Comparison of ENCODE assay signal across 1 cellular context in the genomic region with DNA sequence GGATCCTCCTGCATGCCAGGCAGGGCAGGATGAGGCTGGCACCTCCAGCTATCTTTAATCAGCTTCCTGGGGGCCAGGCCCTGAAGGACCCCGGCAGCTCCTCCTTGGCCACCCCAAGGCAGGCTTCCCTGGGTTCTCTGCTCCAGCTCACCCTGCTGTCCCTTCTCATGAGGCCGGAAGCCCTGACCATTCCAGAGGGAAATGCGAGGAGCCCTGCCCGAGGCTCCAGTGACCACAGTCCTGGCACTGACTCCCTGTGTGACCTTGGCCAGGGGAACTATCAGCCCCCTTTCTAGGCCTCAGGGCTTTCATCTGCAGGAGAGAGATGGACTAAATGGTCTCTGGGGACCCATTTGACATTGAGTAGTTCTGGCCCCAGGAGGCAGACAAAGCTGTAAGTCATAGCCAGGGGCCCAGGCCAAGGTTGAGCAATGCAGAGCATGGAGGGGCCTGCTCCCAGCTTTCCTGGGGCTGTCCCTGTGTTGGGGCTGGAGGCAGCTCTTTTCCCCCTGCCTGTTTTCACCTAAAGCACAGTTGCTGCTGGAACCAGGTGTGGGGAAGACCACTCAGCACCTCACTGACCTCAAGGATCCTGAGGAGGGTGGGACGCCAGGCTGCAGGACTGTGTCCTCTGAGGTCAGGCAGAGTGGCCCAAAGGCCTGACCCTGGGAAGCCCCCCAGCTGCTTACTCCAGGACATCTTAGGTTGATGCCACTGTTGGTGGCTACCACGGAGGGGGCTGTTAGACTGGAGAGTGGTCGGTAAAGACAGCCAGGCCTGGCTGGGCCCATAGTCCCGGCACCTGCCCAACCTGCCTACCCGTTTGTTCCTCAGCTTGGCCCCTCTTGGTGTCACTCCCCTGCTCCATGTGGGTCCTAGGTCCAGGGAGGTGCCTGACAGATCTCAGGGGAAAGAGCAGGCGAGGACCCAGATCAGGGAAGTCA.
TF ChIP-seq lines count a peak whose summit lies in the region.

No MANE protein-coding gene starts in this region.

TF ChIP-seq in HepG2, 621 proteins besides CTCF, POLR2A, EP300 and RAD21 (continued from another document and continues in another):
- TF ChIP-seq, protein P1, sequence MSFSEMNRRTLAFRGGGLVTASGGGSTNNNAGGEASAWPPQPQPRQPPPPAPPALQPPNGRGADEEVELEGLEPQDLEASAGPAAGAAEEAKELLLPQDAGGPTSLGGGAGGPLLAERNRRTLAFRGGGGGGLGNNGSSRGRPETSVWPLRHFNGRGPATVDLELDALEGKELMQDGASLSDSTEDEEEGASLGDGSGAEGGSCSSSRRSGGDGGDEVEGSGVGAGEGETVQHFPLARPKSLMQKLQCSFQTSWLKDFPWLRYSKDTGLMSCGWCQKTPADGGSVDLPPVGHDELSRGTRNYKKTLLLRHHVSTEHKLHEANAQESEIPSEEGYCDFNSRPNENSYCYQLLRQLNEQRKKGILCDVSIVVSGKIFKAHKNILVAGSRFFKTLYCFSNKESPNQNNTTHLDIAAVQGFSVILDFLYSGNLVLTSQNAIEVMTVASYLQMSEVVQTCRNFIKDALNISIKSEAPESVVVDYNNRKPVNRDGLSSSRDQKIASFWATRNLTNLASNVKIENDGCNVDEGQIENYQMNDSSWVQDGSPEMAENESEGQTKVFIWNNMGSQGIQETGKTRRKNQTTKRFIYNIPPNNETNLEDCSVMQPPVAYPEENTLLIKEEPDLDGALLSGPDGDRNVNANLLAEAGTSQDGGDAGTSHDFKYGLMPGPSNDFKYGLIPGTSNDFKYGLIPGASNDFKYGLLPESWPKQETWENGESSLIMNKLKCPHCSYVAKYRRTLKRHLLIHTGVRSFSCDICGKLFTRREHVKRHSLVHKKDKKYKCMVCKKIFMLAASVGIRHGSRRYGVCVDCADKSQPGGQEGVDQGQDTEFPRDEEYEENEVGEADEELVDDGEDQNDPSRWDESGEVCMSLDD (CRISPR knock-in tag; IDR thresholded peaks at IDR 0.05; ENCODE audit: borderline replicate concordance) = peak; percentile 63
- TF ChIP-seq ZNF138 (CRISPR knock-in tag; IDR thresholded peaks at IDR 0.05; ENCODE audit: low read depth) (no peak), BHLHE40 (IDR thresholded peaks at IDR 0.05; ENCODE audit: low read length) (no peak), ZNF749 (CRISPR knock-in tag; IDR thresholded peaks at IDR 0.05; ENCODE audit: borderline replicate concordance) (no peak), PHF21A (CRISPR knock-in tag; IDR thresholded peaks at IDR 0.05) (peak; percentile 99), MBNL3 (CRISPR knock-in tag; conservative IDR thresholded peaks at IDR 0.05) (no peak; the same call in 1 of the 2 replicates), ZNF879 (CRISPR knock-in tag; IDR thresholded peaks at IDR 0.05) (no peak), ZFP62 (CRISPR knock-in tag; IDR thresholded peaks at IDR 0.05) (no peak), MTF2 (CRISPR knock-in tag; IDR thresholded peaks at IDR 0.05; ENCODE audit: borderline replicate concordance) (no peak), ZNF543 (CRISPR knock-in tag; IDR thresholded peaks at IDR 0.05) (peak; percentile 95), SPEN (CRISPR knock-in tag; IDR thresholded peaks at IDR 0.05; ENCODE audit: low read depth) (peak; percentile 67), CHCHD3 (CRISPR knock-in tag; IDR thresholded peaks at IDR 0.05) (0 out of 2 replicates have a peak, but pooled peaks have one; percentile 52), ZNF441 (CRISPR knock-in tag; IDR thresholded peaks at IDR 0.05; ENCODE audit: borderline replicate concordance) (no peak; the same call in 1 of the 2 replicates), ZBTB21 (CRISPR knock-in tag; IDR thresholded peaks at IDR 0.05) (no peak), ZNF703 (CRISPR knock-in tag; IDR thresholded peaks at IDR 0.05; ENCODE audit: borderline replicate concordance) (peak; percentile 81; the same call in 1 of the 2 replicates), ZNF550 (CRISPR knock-in tag; IDR thresholded peaks at IDR 0.05; ENCODE audit: borderline replicate concordance) (no peak), ZNF17 (CRISPR knock-in tag; IDR thresholded peaks at IDR 0.05) (no peak), HDAC2 (CRISPR knock-in tag; IDR thresholded peaks at IDR 0.05) (peak; percentile 91), ZNF75D (CRISPR knock-in tag; IDR thresholded peaks at IDR 0.05; ENCODE audit: borderline replicate concordance) (no peak), KLF15 (CRISPR knock-in tag; IDR thresholded peaks at IDR 0.05; ENCODE audit: borderline replicate concordance) (no peak), TCF7L2 (IDR thresholded peaks at IDR 0.05; ENCODE audit: low read depth, low read length) (peak; percentile 55; the same call in 1 of the 2 replicates), FOXO1 (CRISPR knock-in tag; IDR thresholded peaks at IDR 0.05) (peak; percentile 15; the same call in 1 of the 2 replicates), ZNF44 (CRISPR knock-in tag; IDR thresholded peaks at IDR 0.05) (no peak), TAF15 (IDR thresholded peaks at IDR 0.05; ENCODE audit: low read depth, low read length, poor library complexity, severe bottlenecking) (no peak), ZNF652 (CRISPR knock-in tag; IDR thresholded peaks at IDR 0.05; ENCODE audit: borderline replicate concordance, low read depth) (no peak), NFYB (CRISPR knock-in tag; IDR thresholded peaks at IDR 0.05) (no peak), ZNF292 (CRISPR knock-in tag; IDR thresholded peaks at IDR 0.05; ENCODE audit: borderline replicate concordance, low read depth) (peak; percentile 95; the same call in 1 of the 2 replicates), HOXD1 (CRISPR knock-in tag; IDR thresholded peaks at IDR 0.05) (0 out of 2 replicates have a peak, but pooled peaks have one; percentile 18), ZNF577 (CRISPR knock-in tag; IDR thresholded peaks at IDR 0.05; ENCODE audit: borderline replicate concordance, low read depth) (no peak), ZNF790 (CRISPR knock-in tag; IDR thresholded peaks at IDR 0.05; ENCODE audit: borderline replicate concordance) (no peak), SP140L (CRISPR knock-in tag; IDR thresholded peaks at IDR 0.05; ENCODE audit: borderline replicate concordance) (0 out of 2 replicates have a peak, but pooled peaks have one; percentile 53), REXO4 (CRISPR knock-in tag; IDR thresholded peaks at IDR 0.05; ENCODE audit: borderline replicate concordance) (no peak), SNAPC2 (CRISPR knock-in tag; IDR thresholded peaks at IDR 0.05) (peak; percentile 71; the same call in 1 of the 2 replicates), ZC3H4 (CRISPR knock-in tag; IDR thresholded peaks at IDR 0.05; ENCODE audit: borderline replicate concordance) (no peak)
- TF ChIP-seq, protein P2, sequence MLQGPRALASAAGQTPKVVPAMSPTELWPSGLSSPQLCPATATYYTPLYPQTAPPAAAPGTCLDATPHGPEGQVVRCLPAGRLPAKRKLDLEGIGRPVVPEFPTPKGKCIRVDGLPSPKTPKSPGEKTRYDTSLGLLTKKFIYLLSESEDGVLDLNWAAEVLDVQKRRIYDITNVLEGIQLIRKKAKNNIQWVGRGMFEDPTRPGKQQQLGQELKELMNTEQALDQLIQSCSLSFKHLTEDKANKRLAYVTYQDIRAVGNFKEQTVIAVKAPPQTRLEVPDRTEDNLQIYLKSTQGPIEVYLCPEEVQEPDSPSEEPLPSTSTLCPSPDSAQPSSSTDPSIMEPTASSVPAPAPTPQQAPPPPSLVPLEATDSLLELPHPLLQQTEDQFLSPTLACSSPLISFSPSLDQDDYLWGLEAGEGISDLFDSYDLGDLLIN (CRISPR knock-in tag; IDR thresholded peaks at IDR 0.05; ENCODE audit: borderline replicate concordance) = no peak
- TF ChIP-seq, protein P3, sequence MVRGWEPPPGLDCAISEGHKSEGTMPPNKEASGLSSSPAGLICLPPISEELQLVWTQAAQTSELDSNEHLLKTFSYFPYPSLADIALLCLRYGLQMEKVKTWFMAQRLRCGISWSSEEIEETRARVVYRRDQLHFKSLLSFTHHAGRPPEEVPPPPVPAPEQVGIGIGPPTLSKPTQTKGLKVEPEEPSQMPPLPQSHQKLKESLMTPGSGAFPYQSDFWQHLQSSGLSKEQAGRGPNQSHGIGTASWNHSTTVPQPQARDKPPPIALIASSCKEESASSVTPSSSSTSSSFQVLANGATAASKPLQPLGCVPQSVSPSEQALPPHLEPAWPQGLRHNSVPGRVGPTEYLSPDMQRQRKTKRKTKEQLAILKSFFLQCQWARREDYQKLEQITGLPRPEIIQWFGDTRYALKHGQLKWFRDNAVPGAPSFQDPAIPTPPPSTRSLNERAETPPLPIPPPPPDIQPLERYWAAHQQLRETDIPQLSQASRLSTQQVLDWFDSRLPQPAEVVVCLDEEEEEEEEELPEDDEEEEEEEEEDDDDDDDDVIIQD (CRISPR knock-in tag; IDR thresholded peaks at IDR 0.05; ENCODE audit: low read depth) = 0 out of 2 replicates have a peak, but pooled peaks have one; percentile 27
- TF ChIP-seq, protein P4, sequence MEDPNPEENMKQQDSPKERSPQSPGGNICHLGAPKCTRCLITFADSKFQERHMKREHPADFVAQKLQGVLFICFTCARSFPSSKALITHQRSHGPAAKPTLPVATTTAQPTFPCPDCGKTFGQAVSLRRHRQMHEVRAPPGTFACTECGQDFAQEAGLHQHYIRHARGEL (CRISPR knock-in tag; IDR thresholded peaks at IDR 0.05) = no peak
- TF ChIP-seq, protein P5, sequence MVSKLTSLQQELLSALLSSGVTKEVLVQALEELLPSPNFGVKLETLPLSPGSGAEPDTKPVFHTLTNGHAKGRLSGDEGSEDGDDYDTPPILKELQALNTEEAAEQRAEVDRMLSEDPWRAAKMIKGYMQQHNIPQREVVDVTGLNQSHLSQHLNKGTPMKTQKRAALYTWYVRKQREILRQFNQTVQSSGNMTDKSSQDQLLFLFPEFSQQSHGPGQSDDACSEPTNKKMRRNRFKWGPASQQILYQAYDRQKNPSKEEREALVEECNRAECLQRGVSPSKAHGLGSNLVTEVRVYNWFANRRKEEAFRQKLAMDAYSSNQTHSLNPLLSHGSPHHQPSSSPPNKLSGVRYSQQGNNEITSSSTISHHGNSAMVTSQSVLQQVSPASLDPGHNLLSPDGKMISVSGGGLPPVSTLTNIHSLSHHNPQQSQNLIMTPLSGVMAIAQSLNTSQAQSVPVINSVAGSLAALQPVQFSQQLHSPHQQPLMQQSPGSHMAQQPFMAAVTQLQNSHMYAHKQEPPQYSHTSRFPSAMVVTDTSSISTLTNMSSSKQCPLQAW (CRISPR knock-in tag; IDR thresholded peaks at IDR 0.05) = peak; percentile 97
- TF ChIP-seq, protein P6, sequence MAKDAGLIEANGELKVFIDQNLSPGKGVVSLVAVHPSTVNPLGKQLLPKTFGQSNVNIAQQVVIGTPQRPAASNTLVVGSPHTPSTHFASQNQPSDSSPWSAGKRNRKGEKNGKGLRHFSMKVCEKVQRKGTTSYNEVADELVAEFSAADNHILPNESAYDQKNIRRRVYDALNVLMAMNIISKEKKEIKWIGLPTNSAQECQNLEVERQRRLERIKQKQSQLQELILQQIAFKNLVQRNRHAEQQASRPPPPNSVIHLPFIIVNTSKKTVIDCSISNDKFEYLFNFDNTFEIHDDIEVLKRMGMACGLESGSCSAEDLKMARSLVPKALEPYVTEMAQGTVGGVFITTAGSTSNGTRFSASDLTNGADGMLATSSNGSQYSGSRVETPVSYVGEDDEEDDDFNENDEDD (CRISPR knock-in tag; IDR thresholded peaks at IDR 0.05; ENCODE audit: borderline replicate concordance) = peak; percentile 53; the same call in 1 of the 2 replicates
- TF ChIP-seq, protein P7, sequence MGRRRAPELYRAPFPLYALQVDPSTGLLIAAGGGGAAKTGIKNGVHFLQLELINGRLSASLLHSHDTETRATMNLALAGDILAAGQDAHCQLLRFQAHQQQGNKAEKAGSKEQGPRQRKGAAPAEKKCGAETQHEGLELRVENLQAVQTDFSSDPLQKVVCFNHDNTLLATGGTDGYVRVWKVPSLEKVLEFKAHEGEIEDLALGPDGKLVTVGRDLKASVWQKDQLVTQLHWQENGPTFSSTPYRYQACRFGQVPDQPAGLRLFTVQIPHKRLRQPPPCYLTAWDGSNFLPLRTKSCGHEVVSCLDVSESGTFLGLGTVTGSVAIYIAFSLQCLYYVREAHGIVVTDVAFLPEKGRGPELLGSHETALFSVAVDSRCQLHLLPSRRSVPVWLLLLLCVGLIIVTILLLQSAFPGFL (CRISPR knock-in tag; IDR thresholded peaks at IDR 0.05) = no peak
- TF ChIP-seq, protein P8, sequence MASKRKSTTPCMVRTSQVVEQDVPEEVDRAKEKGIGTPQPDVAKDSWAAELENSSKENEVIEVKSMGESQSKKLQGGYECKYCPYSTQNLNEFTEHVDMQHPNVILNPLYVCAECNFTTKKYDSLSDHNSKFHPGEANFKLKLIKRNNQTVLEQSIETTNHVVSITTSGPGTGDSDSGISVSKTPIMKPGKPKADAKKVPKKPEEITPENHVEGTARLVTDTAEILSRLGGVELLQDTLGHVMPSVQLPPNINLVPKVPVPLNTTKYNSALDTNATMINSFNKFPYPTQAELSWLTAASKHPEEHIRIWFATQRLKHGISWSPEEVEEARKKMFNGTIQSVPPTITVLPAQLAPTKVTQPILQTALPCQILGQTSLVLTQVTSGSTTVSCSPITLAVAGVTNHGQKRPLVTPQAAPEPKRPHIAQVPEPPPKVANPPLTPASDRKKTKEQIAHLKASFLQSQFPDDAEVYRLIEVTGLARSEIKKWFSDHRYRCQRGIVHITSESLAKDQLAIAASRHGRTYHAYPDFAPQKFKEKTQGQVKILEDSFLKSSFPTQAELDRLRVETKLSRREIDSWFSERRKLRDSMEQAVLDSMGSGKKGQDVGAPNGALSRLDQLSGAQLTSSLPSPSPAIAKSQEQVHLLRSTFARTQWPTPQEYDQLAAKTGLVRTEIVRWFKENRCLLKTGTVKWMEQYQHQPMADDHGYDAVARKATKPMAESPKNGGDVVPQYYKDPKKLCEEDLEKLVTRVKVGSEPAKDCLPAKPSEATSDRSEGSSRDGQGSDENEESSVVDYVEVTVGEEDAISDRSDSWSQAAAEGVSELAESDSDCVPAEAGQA (IDR thresholded peaks at IDR 0.05; ENCODE audit: low read depth) = no peak
- TF ChIP-seq, protein P8 (CRISPR knock-in tag; IDR thresholded peaks at IDR 0.05; ENCODE audit: borderline replicate concordance) = no peak
